Comparison of ENCODE assay signal across 20 cellular contexts in genomic region chr20:10137032-10137431, GRCh38.
DNase-seq lines count a peak whose midpoint lies in the region; ATAC-seq and TF ChIP-seq lines count a peak whose summit lies in the region.
"Had no signal": no experiment of that assay in that cellular context is flagged by ENCODE, and none has a peak within 500 bp of the region (broad histone marks: within the 10 kb centered on the region; RNA-seq: fewer than 3 reads in every experiment).

No MANE protein-coding gene starts in this region.

- H3K27me3 ChIP-seq in GM23338 (ENCODE audit: insufficient read depth) (no peaks in the 10 kb centered on the region), parathyroid adenoma (ENCODE audit: control insufficient read depth, insufficient read depth, low read length) (no peaks in the 10 kb centered on the region)
- H3K27me3 ChIP-seq: BLaER1 had no signal

- H3K4me1 ChIP-seq in GM23338 (ENCODE audit: insufficient read depth) (peaks cover 7% of the 10 kb centered on the region), parathyroid adenoma (peaks cover 63% of the 10 kb centered on the region)
- H3K4me1 ChIP-seq: BLaER1, Caco-2, HAP-1 had no signal

- peak; percentile 20 for DNase-seq in NCI-H2171 treated with DMSO at 0.1 percent for 48 hours (lab: John Stamatoyannopoulos, UW)
- DNase-seq in NCI-H2171 (lab: John Stamatoyannopoulos, UW) = no peak
- DNase-seq in GM23338 (ENCODE audit: low spot score) = no peak
- no peak for DNase-seq in activated naive CD4-positive, alpha-beta T cell treated with anti-CD3 and anti-CD28 coated beads, Interleukin-2, amount 10 ng/mL, durations not matched to agents 7 days and 5 days
- DNase-seq: Caco-2; CD4-positive, CD25-positive, alpha-beta regulatory T cell; CD8-positive, alpha-beta T cell; DMS153; DND-41; GOT3; HFFc6 had no signal

- no peak overlapping the region for H3K9ac ChIP-seq in parathyroid adenoma
- H3K9ac ChIP-seq: BLaER1 had no signal

- no peak overlapping the region for H3K27ac Mint-ChIP-seq in GM23338
- no peak overlapping the region for H3K27ac Mint-ChIP-seq in activated naive CD4-positive, alpha-beta T cell treated with anti-CD3 and anti-CD28 coated beads, Interleukin-2, amount 10 ng/mL, durations not matched to agents 7 days and 5 days
- H3K27ac Mint-ChIP-seq: B cell; CD8-positive, alpha-beta T cell; HFFc6 had no signal

- H4K20me1 ChIP-seq in GM23338 (replicated peaks; ENCODE audit: insufficient read depth) = no peaks in the 10 kb centered on the region
- H4K20me1 ChIP-seq: BLaER1 had no signal

- H3K4me3 ChIP-seq in GM23338 = no peak overlapping the region
- H3K4me3 ChIP-seq in parathyroid adenoma (ENCODE audit: low read depth, low read length) = no peak overlapping the region
- H3K4me3 ChIP-seq: BLaER1, HAP-1 had no signal

- no peaks in the 10 kb centered on the region for H3K36me3 Mint-ChIP-seq in GM23338 (ENCODE audit: low read depth)
- H3K36me3 Mint-ChIP-seq in activated naive CD4-positive, alpha-beta T cell treated with anti-CD3 and anti-CD28 coated beads, Interleukin-2, amount 10 ng/mL, durations not matched to agents 7 days and 5 days = no peaks in the 10 kb centered on the region
- H3K36me3 Mint-ChIP-seq: CD4-positive, CD25-positive, alpha-beta regulatory T cell; CD8-positive, alpha-beta T cell had no signal

- no peaks in the 10 kb centered on the region for H3F3A ChIP-seq in GM23338 (replicated peaks; ENCODE audit: low read depth)

- ATAC-seq in GM23338 (no peak), SK-N-SH treated with all-trans-retinoic acid at 6 μM for 48 hours (peak; percentile 55), HG03565 (IDR thresholded peaks at IDR 0.05; ENCODE audit: unreplicated experiment) (no peak), GM18868 (IDR thresholded peaks at IDR 0.05; ENCODE audit: unreplicated experiment) (no peak)
- ATAC-seq: CD8-positive, alpha-beta T cell had no signal

- no peak for TF ChIP-seq CTCF in GM23338 (conservative IDR thresholded peaks at IDR 0.05; ENCODE audit: low read depth in 2 of 2)
- TF ChIP-seq CTCF in parathyroid adenoma (IDR thresholded peaks at IDR 0.05) = no peak

- H2AFZ ChIP-seq in GM23338 (0 out of 2 replicates have a peak overlapping the region, but pooled peaks have one; percentile 74), parathyroid adenoma (peak overlapping the region; percentile 71)

- H3K27me3 Mint-ChIP-seq in GM23338 (ENCODE audit: insufficient read depth, low read depth, poor library complexity) = peaks cover 3% of the 10 kb centered on the region
- no peaks in the 10 kb centered on the region for H3K27me3 Mint-ChIP-seq in activated naive CD4-positive, alpha-beta T cell treated with anti-CD3 and anti-CD28 coated beads, Interleukin-2, amount 10 ng/mL, durations not matched to agents 7 days and 5 days

- peaks cover 15% of the 10 kb centered on the region for H3K4me1 Mint-ChIP-seq in GM23338
- no peaks in the 10 kb centered on the region for H3K4me1 Mint-ChIP-seq in activated naive CD4-positive, alpha-beta T cell treated with anti-CD3 and anti-CD28 coated beads, Interleukin-2, amount 10 ng/mL, durations not matched to agents 7 days and 5 days
- H3K4me1 Mint-ChIP-seq: B cell; CD4-positive, CD25-positive, alpha-beta regulatory T cell had no signal

- H3K9me3 ChIP-seq in parathyroid adenoma (ENCODE audit: control insufficient read depth, low read length) = no peaks in the 10 kb centered on the region
- H3K9me3 ChIP-seq: BLaER1, Caco-2, HAP-1 had no signal

- no peak overlapping the region for H3K4me2 ChIP-seq in GM23338
- H3K4me2 ChIP-seq in parathyroid adenoma (ENCODE audit: low read length) = no peak overlapping the region
- H3K4me2 ChIP-seq: BLaER1 had no signal

- H3K9me2 ChIP-seq in GM23338 (ENCODE audit: insufficient read depth) = peaks cover 5% of the 10 kb centered on the region; the same call in 1 of the 2 replicates

- CTCF ChIA-PET in activated naive CD4-positive, alpha-beta T cell treated with anti-CD3 and anti-CD28 coated beads, Interleukin-2, amount 10 ng/mL, durations not matched to agents 7 days and 5 days (lab: Charles Lee) = interaction anchor here (0.7 kb wide), 1 partner anchor 498 kb away, joined by 3 read pairs; no protein-coding TSS in a partner anchor

- no peak overlapping the region for H3K4me3 Mint-ChIP-seq in GM23338
- no peak overlapping the region for H3K4me3 Mint-ChIP-seq in activated naive CD4-positive, alpha-beta T cell treated with anti-CD3 and anti-CD28 coated beads, Interleukin-2, amount 10 ng/mL, durations not matched to agents 7 days and 5 days
- H3K4me3 Mint-ChIP-seq: B cell; CD4-positive, CD25-positive, alpha-beta regulatory T cell; CD8-positive, alpha-beta T cell; HFFc6 had no signal

- no peak overlapping the region for H3K27ac ChIP-seq in GM23338 (ENCODE audit: low read depth)
- peak overlapping the region; percentile 99 for H3K27ac ChIP-seq in parathyroid adenoma
- H3K27ac ChIP-seq: 22Rv1, BLaER1, C4-2B had no signal

- H3K9me3 Mint-ChIP-seq in GM23338 = no peaks in the 10 kb centered on the region; the same call in 1 of the 3 replicates
- H3K9me3 Mint-ChIP-seq in activated naive CD4-positive, alpha-beta T cell treated with anti-CD3 and anti-CD28 coated beads, Interleukin-2, amount 10 ng/mL, durations not matched to agents 7 days and 5 days = no peaks in the 10 kb centered on the region
- H3K9me3 Mint-ChIP-seq: CD8-positive, alpha-beta T cell; HFFc6 had no signal

- H3K79me2 ChIP-seq in GM23338 (replicated peaks; ENCODE audit: insufficient read depth) = no peaks in the 10 kb centered on the region
- no peaks in the 10 kb centered on the region for H3K79me2 ChIP-seq in parathyroid adenoma

- no peaks in the 10 kb centered on the region for H3K36me3 ChIP-seq in GM23338 (ENCODE audit: insufficient read depth)
- H3K36me3 ChIP-seq in parathyroid adenoma (ENCODE audit: control insufficient read depth, insufficient read depth, low read length) = no peaks in the 10 kb centered on the region
- H3K36me3 ChIP-seq: BLaER1, HAP-1 had no signal

TF ChIP-seq in GM23338, 12 proteins besides CTCF, POLR2A, EP300 and RAD21 (continues in another document):
- TF ChIP-seq STAT1 (IDR thresholded peaks at IDR 0.05; ENCODE audit: unreplicated experiment) (no peak), CREB1 (CRISPR knock-in tag; IDR thresholded peaks at IDR 0.05; ENCODE audit: low read depth) (no peak), POLR2AphosphoS5 (IDR thresholded peaks at IDR 0.05; ENCODE audit: low read depth) (no peak), REST (IDR thresholded peaks at IDR 0.05; ENCODE audit: unreplicated experiment) (no peak), EZH2 (IDR thresholded peaks at IDR 0.05; ENCODE audit: low read depth, unreplicated experiment) (no peak), ZNF114 (CRISPR knock-in tag; IDR thresholded peaks at IDR 0.05) (no peak)

TF ChIP-seq in SK-N-SH treated with all-trans-retinoic acid at 6 μM for 48 hours, 23 proteins besides CTCF, POLR2A, EP300 and RAD21 (continues in another document):
- TF ChIP-seq TOX (CRISPR knock-in tag; IDR thresholded peaks at IDR 0.05; ENCODE audit: borderline replicate concordance) = no peak
- no peak for TF ChIP-seq ZNF70 (CRISPR knock-in tag; IDR thresholded peaks at IDR 0.05)
- no peak for TF ChIP-seq TSHZ2 (CRISPR knock-in tag; IDR thresholded peaks at IDR 0.05)
- no peak for TF ChIP-seq ZNF565 (CRISPR knock-in tag; conservative IDR thresholded peaks at IDR 0.05; ENCODE audit: low read depth)
- no peak for TF ChIP-seq CSDC2 (CRISPR knock-in tag; IDR thresholded peaks at IDR 0.05)
- TF ChIP-seq POU6F1 (CRISPR knock-in tag; IDR thresholded peaks at IDR 0.05; ENCODE audit: borderline replicate concordance, low read depth) = no peak
